Comparison of ENCODE assay signal across 12 cellular contexts in the genomic region with DNA sequence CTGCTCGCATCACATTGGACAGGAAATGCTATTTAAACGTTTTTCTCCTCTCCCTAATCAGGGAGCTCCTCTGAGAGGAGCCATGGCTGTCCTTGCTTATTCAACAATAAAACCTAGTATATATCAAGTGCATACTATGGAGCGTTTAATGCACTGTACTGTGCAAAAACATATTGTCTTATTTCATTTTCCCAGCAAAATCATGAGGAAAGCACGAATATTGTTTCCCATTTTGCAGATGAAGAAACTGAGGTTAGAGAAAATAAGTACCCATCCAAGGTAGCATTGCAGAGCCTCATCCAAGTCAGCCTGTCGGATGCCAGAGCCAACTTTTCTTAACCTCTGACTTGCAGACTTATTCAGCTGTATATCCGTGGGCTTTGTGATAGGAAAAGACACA. TPM values are rescaled to one million over a fixed set of nuclear protein-coding genes. Genes with fewer than 3 reads are reported as not detected.
DNase-seq lines count a peak whose midpoint lies in the region; ATAC-seq and TF ChIP-seq lines count a peak whose summit lies in the region.
"Had no signal": no experiment of that assay in that cellular context is flagged by ENCODE, and none has a peak within 500 bp of the region (broad histone marks: within the 10 kb centered on the region; RNA-seq: fewer than 3 reads in every experiment).

No MANE protein-coding gene starts in this region.

- H3K27me3 ChIP-seq in CD8-positive, alpha-beta memory T cell (ENCODE audit: insufficient read depth, low read length, poor library complexity, severe bottlenecking), result peaks cover 24% of the 10 kb centered on the region

- POLR2A ChIA-PET in CD8-positive, alpha-beta memory T cell (lab: Charles Lee), result interaction anchor here (1.6 kb wide), 1 partner anchor 412 kb away, joined by 8 read pairs; no protein-coding TSS in a partner anchor

- peaks cover 12% of the 10 kb centered on the region for H3K4me1 Mint-ChIP-seq in T-helper 1 cell treated with Interleukin-12 subunit alpha and Interleukin-12 subunit beta and Interleukin-4 antibody, amounts not matched to agents 30 μg/mL and 1 μg/mL, for 36 hours (ENCODE audit: low read depth)
- peaks cover 27 to 32% (median 27%) of the 10 kb centered on the region in 3 donors for H3K4me1 Mint-ChIP-seq in CD8-positive, alpha-beta memory T cell
- peaks cover 12% of the 10 kb centered on the region for H3K4me1 Mint-ChIP-seq in activated T-helper 17 cell treated with anti-CD3 and anti-CD28 coated beads, Interleukin-2, amount 50 U/mL, for 72 hours
- peaks cover 14 to 20% of the 10 kb centered on the region in 2 donors for H3K4me1 Mint-ChIP-seq in natural killer cell

- no peak overlapping the region for H3K27ac Mint-ChIP-seq in T-helper 1 cell treated with Interleukin-12 subunit alpha and Interleukin-12 subunit beta and Interleukin-4 antibody, amounts not matched to agents 30 μg/mL and 1 μg/mL, for 36 hours
- peak overlapping the region in 1 of 8 donors; percentile 7 for H3K27ac Mint-ChIP-seq in CD8-positive, alpha-beta memory T cell
- H3K27ac Mint-ChIP-seq in activated T-helper 17 cell treated with anti-CD3 and anti-CD28 coated beads, Interleukin-2, amount 50 U/mL, for 72 hours, result no peak overlapping the region
- H3K27ac Mint-ChIP-seq in natural killer cell, result no peak overlapping the region

- no peaks in the 10 kb centered on the region for H3K36me3 Mint-ChIP-seq in T-helper 1 cell treated with Interleukin-12 subunit alpha and Interleukin-12 subunit beta and Interleukin-4 antibody, amounts not matched to agents 30 μg/mL and 1 μg/mL, for 36 hours (ENCODE audit: low read depth)
- H3K36me3 Mint-ChIP-seq in CD8-positive, alpha-beta memory T cell, result no peaks in the 10 kb centered on the region
- H3K36me3 Mint-ChIP-seq in activated T-helper 17 cell treated with anti-CD3 and anti-CD28 coated beads, Interleukin-2, amount 50 U/mL, for 72 hours (ENCODE audit: low read depth), result no peaks in the 10 kb centered on the region
- peaks cover 6% of the 10 kb centered on the region for H3K36me3 Mint-ChIP-seq in natural killer cell

- H3K36me3 ChIP-seq in CD8-positive, alpha-beta memory T cell (ENCODE audit: insufficient read depth, low read length), result no peaks in the 10 kb centered on the region
- H3K36me3 ChIP-seq: breast epithelium had no signal

- no peak overlapping the region for H3K27ac ChIP-seq in CD8-positive, alpha-beta memory T cell (ENCODE audit: low read depth, low read length)
- H3K27ac ChIP-seq: 22Rv1, psoas muscle had no signal

- H3K9me3 Mint-ChIP-seq in T-helper 1 cell treated with Interleukin-12 subunit alpha and Interleukin-12 subunit beta and Interleukin-4 antibody, amounts not matched to agents 30 μg/mL and 1 μg/mL, for 36 hours, result no peaks in the 10 kb centered on the region
- H3K9me3 Mint-ChIP-seq in CD8-positive, alpha-beta memory T cell, result no peaks in the 10 kb centered on the region
- H3K9me3 Mint-ChIP-seq in activated T-helper 17 cell treated with anti-CD3 and anti-CD28 coated beads, Interleukin-2, amount 50 U/mL, for 72 hours, result no peaks in the 10 kb centered on the region
- H3K9me3 Mint-ChIP-seq in natural killer cell, result no peaks in the 10 kb centered on the region

- ATAC-seq in activated T-helper 17 cell treated with anti-CD3 and anti-CD28 coated beads, Interleukin-2, amount 50 U/mL, for 72 hours (replicated peaks), result no peak
- ATAC-seq in natural killer cell (no peak), GM21367 (IDR thresholded peaks at IDR 0.05; ENCODE audit: unreplicated experiment) (no peak)

- H3K4me3 Mint-ChIP-seq in T-helper 1 cell treated with Interleukin-12 subunit alpha and Interleukin-12 subunit beta and Interleukin-4 antibody, amounts not matched to agents 30 μg/mL and 1 μg/mL, for 36 hours, result peak overlapping the region; percentile 69
- H3K4me3 Mint-ChIP-seq in CD8-positive, alpha-beta memory T cell, result peak overlapping the region in 5 of 7 donors; percentile 78 to 85 (median 83)
- H3K4me3 Mint-ChIP-seq in activated T-helper 17 cell treated with anti-CD3 and anti-CD28 coated beads, Interleukin-2, amount 50 U/mL, for 72 hours, result peak overlapping the region; percentile 68
- peak overlapping the region; percentile 38 for H3K4me3 Mint-ChIP-seq in natural killer cell

- CTCF ChIA-PET in CD8-positive, alpha-beta memory T cell (lab: Charles Lee), result interaction anchor here (0.8 to 3.8 kb wide), 16 partner anchors 8 to 1347 kb away, joined by 3 to 135 read pairs (median 6); no protein-coding TSS in a partner anchor

- H3K4me1 ChIP-seq in CD8-positive, alpha-beta memory T cell (ENCODE audit: insufficient read depth, low read length), result peaks cover 18% of the 10 kb centered on the region
- H3K4me1 ChIP-seq: breast epithelium, psoas muscle had no signal

- intact Hi-C loops in natural killer cell (cut with micrococcal nuclease), result loop anchor here (1.0 to 10.0 kb wide), 2 partner anchors 412 to 933 kb away; no protein-coding TSS in a partner anchor

- H3K27me3 Mint-ChIP-seq in T-helper 1 cell treated with Interleukin-12 subunit alpha and Interleukin-12 subunit beta and Interleukin-4 antibody, amounts not matched to agents 30 μg/mL and 1 μg/mL, for 36 hours (ENCODE audit: low read depth), result peaks cover 81% of the 10 kb centered on the region
- peaks cover 52 to 74% of the 10 kb centered on the region in 2 donors for H3K27me3 Mint-ChIP-seq in CD8-positive, alpha-beta memory T cell
- H3K27me3 Mint-ChIP-seq in activated T-helper 17 cell treated with anti-CD3 and anti-CD28 coated beads, Interleukin-2, amount 50 U/mL, for 72 hours, result peaks cover 67% of the 10 kb centered on the region
- peaks cover 56 to 84% of the 10 kb centered on the region in 2 donors for H3K27me3 Mint-ChIP-seq in natural killer cell (ENCODE audit: low read depth in 2 of 2)

- no peak for DNase-seq in T-helper 1 cell
- DNase-seq in CD8-positive, alpha-beta memory T cell, result no peak
- no peak for DNase-seq in natural killer cell
- no peak for DNase-seq in superior temporal gyrus (ENCODE audit: extremely low spot score)
- DNase-seq in globus pallidus (ENCODE audit: low spot score), result no peak

- H3K9me3 ChIP-seq in CD8-positive, alpha-beta memory T cell (ENCODE audit: low read length), result no peaks in the 10 kb centered on the region
- H3K9me3 ChIP-seq: breast epithelium, psoas muscle had no signal

- no peak overlapping the region for H3K4me3 ChIP-seq in CD8-positive, alpha-beta memory T cell (ENCODE audit: low read length)

- no peak for TF ChIP-seq CTCF in natural killer cell (IDR thresholded peaks at IDR 0.05)

RNA-seq across cellular contexts. Expression of a gene that starts 7.6 kb away (rescaled TPM):
- total RNA-seq in CD8-positive, alpha-beta memory T cell, result under 1 TPM in 1 of 2 experiments, not detected in 1; 0.18 TPM
- not detected for polyA plus RNA-seq in CD8-positive, alpha-beta memory T cell
- total RNA-seq in activated T-helper 17 cell treated with anti-CD3 and anti-CD28 coated beads, Interleukin-2, amount 50 U/mL, for 72 hours, result under 1 TPM in 1 of 2 donors, not detected in 1; 0.37 TPM
- 1 to 10 TPM in 1 of 3 donors, under 1 TPM in 2; 0.29 to 1.5 (median 0.35) TPM for total RNA-seq in natural killer cell
- polyA plus RNA-seq: CD14-positive monocyte had no signal
